8 cellular contexts compared by ENCODE assay signal in genomic region chr6:166958926-166959861, GRCh38. TPM values are rescaled to one million over a fixed set of nuclear protein-coding genes. Genes with fewer than 3 reads are reported as not detected.
DNase-seq lines count a peak whose midpoint lies in the region; ATAC-seq and TF ChIP-seq lines count a peak whose summit lies in the region.

No MANE protein-coding gene starts in this region.

- H3K9me3 ChIP-seq in CD8-positive, alpha-beta memory T cell (ENCODE audit: low read length), result no peaks in the 10 kb centered on the region
- H3K9me3 ChIP-seq in upper lobe of left lung, result no peaks in the 10 kb centered on the region
- no peaks in the 10 kb centered on the region; the same call in 1 of the 2 replicates for H3K9me3 ChIP-seq in HAP-1

- peaks cover 2 to 10% (median 7%) of the 10 kb centered on the region in 3 donors for H3K36me3 Mint-ChIP-seq in CD8-positive, alpha-beta memory T cell

- ATAC-seq in HG03175 (IDR thresholded peaks at IDR 0.05; ENCODE audit: unreplicated experiment), result peak; percentile 11
- ATAC-seq in upper lobe of left lung (ENCODE audit: low FRiP score in 2 of 2), result no peak
- no peak for ATAC-seq in omental fat pad (ENCODE audit: low FRiP score)

- H3K4me3 ChIP-seq in CD8-positive, alpha-beta memory T cell (ENCODE audit: low read length), result peak overlapping the region; percentile 38
- H3K4me3 ChIP-seq in upper lobe of left lung (peak overlapping the region in 2 of 4 donors; percentile 6 to 11), HAP-1 (no peak overlapping the region)

- H3K4me1 ChIP-seq in CD8-positive, alpha-beta memory T cell (ENCODE audit: insufficient read depth, low read length), result peaks cover 37% of the 10 kb centered on the region
- H3K4me1 ChIP-seq in upper lobe of left lung (peaks cover 36 to 51% (median 40%) of the 10 kb centered on the region in 4 donors), HAP-1 (peaks cover 10% of the 10 kb centered on the region)

- peaks cover 0 to 7% of the 10 kb centered on the region in 2 donors for H3K27me3 Mint-ChIP-seq in CD8-positive, alpha-beta memory T cell

- no peaks in the 10 kb centered on the region for H3K36me3 ChIP-seq in CD8-positive, alpha-beta memory T cell (ENCODE audit: insufficient read depth, low read length)
- H3K36me3 ChIP-seq in upper lobe of left lung (no peaks in the 10 kb centered on the region), HAP-1 (replicated peaks) (no peaks in the 10 kb centered on the region)

- TF ChIP-seq CTCF in upper lobe of left lung (IDR thresholded peaks at IDR 0.05), result no peak
- TF ChIP-seq CTCF in omental fat pad (IDR thresholded peaks at IDR 0.05), result no peak

- H3K9me3 Mint-ChIP-seq in CD8-positive, alpha-beta memory T cell, result peaks cover 0 to 5% (median 3%) of the 10 kb centered on the region in 5 donors

- H3K4me1 Mint-ChIP-seq in CD8-positive, alpha-beta memory T cell, result peaks cover 43 to 54% (median 49%) of the 10 kb centered on the region in 3 donors

- peak in 1 of 4 donors; percentile 50 for TF ChIP-seq POLR2A in upper lobe of left lung (IDR thresholded peaks at IDR 0.05)

- peak in 2 of 4 donors; percentile 25 to 75 for TF ChIP-seq EP300 in upper lobe of left lung (IDR thresholded peaks at IDR 0.05)

- in situ Hi-C loops in HAP-1 (cut with MboI; ENCODE audit: low sequenced_read_pairs), result loop anchor here (10.0 kb wide), 1 partner anchor 174 kb away; no protein-coding TSS in a partner anchor

- peak overlapping the region; percentile 76 to 96 (median 94) for H3K4me3 Mint-ChIP-seq in CD8-positive, alpha-beta memory T cell

- H3K27ac Mint-ChIP-seq in CD8-positive, alpha-beta memory T cell, result peak overlapping the region; percentile 87 to 98 (median 94)

- H3K27ac ChIP-seq in CD8-positive, alpha-beta memory T cell (ENCODE audit: low read depth, low read length), result peak overlapping the region; percentile 55
- peak overlapping the region; percentile 13 for H3K27ac ChIP-seq in layer of hippocampus (ENCODE audit: low read depth, low read length)
- peak overlapping the region; percentile 93 to 99 (median 96) for H3K27ac ChIP-seq in upper lobe of left lung

- DNase-seq in CD8-positive, alpha-beta memory T cell, result peak; percentile 25 to 73 (median 68)
- DNase-seq in activated CD8-positive, alpha-beta memory T cell treated with anti-CD3 and anti-CD28 coated beads for 24 hours, result peak; percentile 70
- DNase-seq in upper lobe of left lung (peak in 1 of 2 donors; percentile 64), HAP-1 (ENCODE audit: low spot score in 2 of 2) (no peak), omental fat pad (ENCODE audit: low spot score) (no peak), dedifferentiated amniotic fluid mesenchymal stem cell (ENCODE audit: extremely low spot score) (no peak)

- no peaks in the 10 kb centered on the region for H3K27me3 ChIP-seq in CD8-positive, alpha-beta memory T cell (ENCODE audit: insufficient read depth, low read length, poor library complexity, severe bottlenecking)
- H3K27me3 ChIP-seq in layer of hippocampus (ENCODE audit: control insufficient read depth, insufficient read depth, low read length) (no peaks in the 10 kb centered on the region), upper lobe of left lung (no peaks in the 10 kb centered on the region), HAP-1 (ENCODE audit: low read depth) (no peaks in the 10 kb centered on the region)

- WGBS in upper lobe of left lung, 2 donors, result 47 to 57% methylated on average over 13 of the region's 13 CpGs

- POLR2A ChIA-PET in CD8-positive, alpha-beta memory T cell (lab: Charles Lee), result interaction anchor here (0.7 to 1.0 kb wide), 2 partner anchors 30 to 40 kb away, joined by 3 to 7 read pairs; partner anchors contain the start of gene CEP43

- CTCF ChIA-PET in CD8-positive, alpha-beta memory T cell (lab: Charles Lee), result interaction anchor here (1.3 to 2.6 kb wide), 3 partner anchors 8 to 183 kb away, joined by 4 to 14 read pairs (median 5); no protein-coding TSS in a partner anchor

RNA-seq across cellular contexts. Expression of gene RNASET2, which starts 2.8 kb away (rescaled TPM):
- total RNA-seq in CD8-positive, alpha-beta memory T cell, result 10 to 100 TPM; 22.3 to 27.6 TPM
- polyA plus RNA-seq in CD8-positive, alpha-beta memory T cell, result 232 TPM
- total RNA-seq in upper lobe of left lung (100 to 1,000 TPM in 3 of 6 donors, 10 to 100 TPM in 3; 66.4 to 131 (median 94.8) TPM), omental fat pad (100 to 1,000 TPM in 1 of 4 donors, 10 to 100 TPM in 3; 68.4 to 129 (median 84.4) TPM)

RNA-seq across cellular contexts. Expression of gene CEP43, which starts 40.0 kb away (rescaled TPM):
- total RNA-seq in CD8-positive, alpha-beta memory T cell, result 10 to 100 TPM; 26.4 to 29.5 TPM
- polyA plus RNA-seq in CD8-positive, alpha-beta memory T cell, result 6.8 TPM
- 10 to 100 TPM in 4 of 6 donors, 1 to 10 TPM in 2; 7.8 to 70.2 (median 14.1) TPM for total RNA-seq in upper lobe of left lung
- 10 to 100 TPM; 12.2 to 13.7 (median 13.4) TPM for total RNA-seq in omental fat pad

Comparison
In these comparisons a context has a peak if more than half of its experiments do, and no peak if none do; other contexts are left out.
1. DNase-seq: peak in CD8-positive, alpha-beta memory T cell (5 of 5) and activated CD8-positive, alpha-beta memory T cell treated with anti-CD3 and anti-CD28 coated beads for 24 hours (single experiment); none in HAP-1 (0 of 2), omental fat pad (single experiment) and dedifferentiated amniotic fluid mesenchymal stem cell (single experiment).
2. H3K27ac ChIP-seq: peak in every context shown above with its lines; median percentile 96 in upper lobe of left lung; 55 in CD8-positive, alpha-beta memory T cell; 13 in layer of hippocampus.